In the genomic region with DNA sequence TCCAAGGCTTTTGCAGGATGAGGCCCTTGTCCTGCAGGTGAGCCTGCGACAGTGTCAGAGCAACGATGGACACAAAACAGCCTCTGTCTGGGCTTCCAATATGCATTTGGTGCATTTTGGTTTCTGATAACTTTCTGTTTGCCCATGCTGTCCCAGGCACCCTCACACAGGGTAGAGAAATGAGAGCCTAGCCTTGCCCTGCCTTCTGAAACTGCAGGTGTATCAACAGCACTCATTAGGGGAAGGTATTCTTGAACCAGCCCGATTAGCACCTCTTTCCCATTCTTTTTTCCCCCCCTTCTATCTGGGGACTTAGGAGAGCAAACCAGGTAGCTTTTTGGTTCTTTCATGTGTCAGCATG, we compare ENCODE assay signal across 1 cellular context.
TF ChIP-seq lines count a peak whose summit lies in the region.

No MANE protein-coding gene starts in this region.

TF ChIP-seq in HepG2, 621 proteins besides CTCF, POLR2A, EP300 and RAD21:
- TF ChIP-seq ZNF737 (CRISPR knock-in tag; IDR thresholded peaks at IDR 0.05; ENCODE audit: borderline replicate concordance) = 0 out of 2 replicates have a peak, but pooled peaks have one; percentile 27
- no peak for TF ChIP-seq MBNL3 (CRISPR knock-in tag; conservative IDR thresholded peaks at IDR 0.05)
- 0 out of 2 replicates have a peak, but pooled peaks have one; percentile 32 for TF ChIP-seq NPAS2 (CRISPR knock-in tag; IDR thresholded peaks at IDR 0.05; ENCODE audit: borderline replicate concordance)
